1 cellular context compared by ENCODE assay signal in genomic region chr1:27045973-27046558, GRCh38.
TF ChIP-seq lines count a peak whose summit lies in the region.

No MANE protein-coding gene starts in this region.

TF ChIP-seq in HepG2, 621 proteins besides CTCF, POLR2A, EP300 and RAD21 (continued from another document):
- TF ChIP-seq ZNF687 (CRISPR knock-in tag; IDR thresholded peaks at IDR 0.05) (peak; percentile 27), BCL3 (CRISPR knock-in tag; IDR thresholded peaks at IDR 0.05) (no peak), STAG1 (CRISPR knock-in tag; IDR thresholded peaks at IDR 0.05) (peak; percentile 54), SMAD1 (CRISPR knock-in tag; IDR thresholded peaks at IDR 0.05; ENCODE audit: borderline replicate concordance, low read depth) (no peak), ZNF878 (CRISPR knock-in tag; IDR thresholded peaks at IDR 0.05) (0 out of 2 replicates have a peak, but pooled peaks have one; percentile 35), KDM2A (CRISPR knock-in tag; IDR thresholded peaks at IDR 0.05; ENCODE audit: borderline replicate concordance, low read depth) (peak; percentile 41; the same call in 1 of the 2 replicates), NR2F6 (IDR thresholded peaks at IDR 0.05) (peak; percentile 63), NR2F6 (CRISPR knock-in tag; IDR thresholded peaks at IDR 0.05) (peak; percentile 74), CCDC6 (CRISPR knock-in tag; IDR thresholded peaks at IDR 0.05) (no peak), XRCC5 (optimal IDR thresholded peaks at IDR 0.05; ENCODE audit: low read length) (peak; percentile 50), KLF16 (CRISPR knock-in tag; IDR thresholded peaks at IDR 0.05) (0 out of 4 replicates have a peak, but pooled peaks of 1 of the 2 experiments have one; percentile 20), ETV5 (CRISPR knock-in tag; IDR thresholded peaks at IDR 0.05; ENCODE audit: borderline replicate concordance) (0 out of 2 replicates have a peak, but pooled peaks have one; percentile 9), TEAD3 (CRISPR knock-in tag; optimal IDR thresholded peaks at IDR 0.05; ENCODE audit: borderline replicate concordance) (peak; percentile 63), TFE3 (CRISPR knock-in tag; IDR thresholded peaks at IDR 0.05) (0 out of 2 replicates have a peak, but pooled peaks have one; percentile 40), HOXA3 (CRISPR knock-in tag; IDR thresholded peaks at IDR 0.05) (peak; percentile 28; the same call in 1 of the 2 replicates), SIX4 (CRISPR knock-in tag; IDR thresholded peaks at IDR 0.05) (0 out of 2 replicates have a peak, but pooled peaks have one; percentile 62), ZNF512 (CRISPR knock-in tag; IDR thresholded peaks at IDR 0.05) (peak; percentile 75; the same call in 1 of the 2 replicates), SIX1 (CRISPR knock-in tag; IDR thresholded peaks at IDR 0.05; ENCODE audit: borderline replicate concordance) (peak; percentile 73), NCOA2 (CRISPR knock-in tag; IDR thresholded peaks at IDR 0.05) (no peak), MAX (IDR thresholded peaks at IDR 0.05) (peak; percentile 74), MXI1 (IDR thresholded peaks at IDR 0.05; ENCODE audit: borderline replicate concordance, low read depth, low read length) (no peak), SMC3 (IDR thresholded peaks at IDR 0.05; ENCODE audit: low read length) (peak; percentile 51; the same call in 1 of the 2 replicates), BHLHE40 (IDR thresholded peaks at IDR 0.05; ENCODE audit: low read length) (peak; percentile 88), SALL1 (CRISPR knock-in tag; IDR thresholded peaks at IDR 0.05) (peak; percentile 31; the same call in 1 of the 2 replicates), NR2F1 (CRISPR knock-in tag; IDR thresholded peaks at IDR 0.05) (0 out of 4 replicates have a peak, but pooled peaks of 1 of the 2 experiments have one; percentile 47), THRA (CRISPR knock-in tag; IDR thresholded peaks at IDR 0.05; ENCODE audit: borderline replicate concordance) (0 out of 2 replicates have a peak, but pooled peaks have one; percentile 28), RXRA (CRISPR knock-in tag; IDR thresholded peaks at IDR 0.05) (0 out of 2 replicates have a peak, but pooled peaks have one; percentile 16), ATAD3A (CRISPR knock-in tag; IDR thresholded peaks at IDR 0.05) (no peak), GFI1 (CRISPR knock-in tag; IDR thresholded peaks at IDR 0.05; ENCODE audit: borderline replicate concordance) (peak; percentile 84)
